In the genomic region with DNA sequence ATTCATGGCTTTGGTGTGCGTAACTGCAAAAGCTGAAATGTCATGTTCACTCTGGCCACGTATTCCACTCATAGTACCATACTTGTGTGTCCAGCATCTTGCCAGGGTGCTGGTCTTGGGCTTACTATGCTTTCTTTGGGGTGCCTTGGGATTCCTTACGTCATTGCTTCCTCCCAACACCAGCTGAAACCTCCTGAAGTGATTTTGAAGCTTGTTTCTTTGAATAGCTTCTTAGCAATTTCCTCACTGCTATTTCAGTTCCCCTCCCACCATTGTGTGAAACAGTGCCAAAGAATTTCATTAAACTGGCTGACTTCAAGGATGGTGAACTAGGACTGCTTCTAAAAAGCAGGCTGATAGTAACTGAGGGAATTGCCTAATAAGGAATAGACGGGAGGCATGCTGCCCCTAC, we compare ENCODE assay signal across 1 cellular context.
TF ChIP-seq lines count a peak whose summit lies in the region.

No MANE protein-coding gene starts in this region.

TF ChIP-seq in GM12878, 131 proteins besides CTCF, POLR2A, EP300 and RAD21 (continued from another document and continues in another):
- no peak for TF ChIP-seq E2F8 (IDR thresholded peaks at IDR 0.05; ENCODE audit: low read depth, partially characterized antibody)
- TF ChIP-seq TCF7 (IDR thresholded peaks at IDR 0.05; ENCODE audit: borderline replicate concordance), result no peak
- no peak for TF ChIP-seq MYB (IDR thresholded peaks at IDR 0.05; ENCODE audit: borderline replicate concordance, low read depth, low read length)
- 0 out of 2 replicates have a peak, but pooled peaks have one; percentile 30 for TF ChIP-seq RELB (IDR thresholded peaks at IDR 0.05; ENCODE audit: low read depth)
- 0 out of 2 replicates have a peak, but pooled peaks have one; percentile 49 for TF ChIP-seq DPF2 (IDR thresholded peaks at IDR 0.05)
- peak; percentile 73; the same call in 1 of the 2 replicates for TF ChIP-seq ATF2 (IDR thresholded peaks at IDR 0.05; ENCODE audit: low read length)
- 0 out of 2 replicates have a peak, but pooled peaks have one; percentile 29 for TF ChIP-seq SMC3 (IDR thresholded peaks at IDR 0.05; ENCODE audit: borderline replicate concordance, low read length)
- no peak for TF ChIP-seq ESRRA (IDR thresholded peaks at IDR 0.05; ENCODE audit: low read length)
- no peak for TF ChIP-seq EGR1 (IDR thresholded peaks at IDR 0.05; ENCODE audit: borderline replicate concordance in 1 of 2, low read depth in 2 of 2, low read length in 2 of 2)
- peak in 1 of 2 experiments; percentile 66; a peak in 2 of 4 replicates for TF ChIP-seq ETV6 (conservative IDR thresholded peaks at IDR 0.05 in 1 of 2, IDR thresholded peaks at IDR 0.05 in 1 of 2; ENCODE audit: borderline replicate concordance in 1 of 2, low read depth in 1 of 2)
- TF ChIP-seq ATF7 (IDR thresholded peaks at IDR 0.05; ENCODE audit: low read depth), result peak; percentile 93
- no peak for TF ChIP-seq SP1 (IDR thresholded peaks at IDR 0.05; ENCODE audit: low read depth, low read length)
- TF ChIP-seq, protein P1, sequence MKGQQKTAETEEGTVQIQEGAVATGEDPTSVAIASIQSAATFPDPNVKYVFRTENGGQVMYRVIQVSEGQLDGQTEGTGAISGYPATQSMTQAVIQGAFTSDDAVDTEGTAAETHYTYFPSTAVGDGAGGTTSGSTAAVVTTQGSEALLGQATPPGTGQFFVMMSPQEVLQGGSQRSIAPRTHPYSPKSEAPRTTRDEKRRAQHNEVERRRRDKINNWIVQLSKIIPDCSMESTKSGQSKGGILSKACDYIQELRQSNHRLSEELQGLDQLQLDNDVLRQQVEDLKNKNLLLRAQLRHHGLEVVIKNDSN (IDR thresholded peaks at IDR 0.05; ENCODE audit: borderline replicate concordance, extremely low read length, insufficient read depth, low read depth, low read length), result no peak
- 0 out of 4 replicates have a peak, but pooled peaks of 1 of the 2 experiments have one; percentile 46 for TF ChIP-seq SRF (IDR thresholded peaks at IDR 0.05; ENCODE audit: low read depth in 2 of 2, low read length in 2 of 2)
- TF ChIP-seq E2F4 (IDR thresholded peaks at IDR 0.05; ENCODE audit: low read depth, low read length), result no peak
- TF ChIP-seq PAX5 (IDR thresholded peaks at IDR 0.05; ENCODE audit: borderline replicate concordance, low read depth, low read length), result no peak
- no peak for TF ChIP-seq SIN3A (IDR thresholded peaks at IDR 0.05; ENCODE audit: low read depth, low read length)
- peak; percentile 38; the same call in 1 of the 2 replicates for TF ChIP-seq FOXM1 (IDR thresholded peaks at IDR 0.05; ENCODE audit: low read depth, low read length)
- TF ChIP-seq, protein P2, sequence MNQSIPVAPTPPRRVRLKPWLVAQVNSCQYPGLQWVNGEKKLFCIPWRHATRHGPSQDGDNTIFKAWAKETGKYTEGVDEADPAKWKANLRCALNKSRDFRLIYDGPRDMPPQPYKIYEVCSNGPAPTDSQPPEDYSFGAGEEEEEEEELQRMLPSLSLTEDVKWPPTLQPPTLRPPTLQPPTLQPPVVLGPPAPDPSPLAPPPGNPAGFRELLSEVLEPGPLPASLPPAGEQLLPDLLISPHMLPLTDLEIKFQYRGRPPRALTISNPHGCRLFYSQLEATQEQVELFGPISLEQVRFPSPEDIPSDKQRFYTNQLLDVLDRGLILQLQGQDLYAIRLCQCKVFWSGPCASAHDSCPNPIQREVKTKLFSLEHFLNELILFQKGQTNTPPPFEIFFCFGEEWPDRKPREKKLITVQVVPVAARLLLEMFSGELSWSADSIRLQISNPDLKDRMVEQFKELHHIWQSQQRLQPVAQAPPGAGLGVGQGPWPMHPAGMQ (IDR thresholded peaks at IDR 0.05; ENCODE audit: borderline replicate concordance), result no peak
- TF ChIP-seq SUZ12 (IDR thresholded peaks at IDR 0.05; ENCODE audit: unreplicated experiment), result no peak
- TF ChIP-seq ZNF622 (IDR thresholded peaks at IDR 0.05), result no peak
- TF ChIP-seq CHD1 (IDR thresholded peaks at IDR 0.05; ENCODE audit: low read depth, low read length), result peak; percentile 23; the same call in 1 of the 2 replicates
- 0 out of 2 replicates have a peak, but pooled peaks have one; percentile 35 for TF ChIP-seq CHD2 (IDR thresholded peaks at IDR 0.05; ENCODE audit: borderline replicate concordance, low read depth, low read length)
- no peak for TF ChIP-seq KAT2A (conservative IDR thresholded peaks at IDR 0.05; ENCODE audit: control insufficient read depth, low read depth, low read length)
- TF ChIP-seq RCOR1 (conservative IDR thresholded peaks at IDR 0.05; ENCODE audit: low read depth, low read length), result no peak
- TF ChIP-seq JUNB (IDR thresholded peaks at IDR 0.05), result peak; percentile 38; the same call in 1 of the 2 replicates
- 0 out of 2 replicates have a peak, but pooled peaks have one; percentile 18 for TF ChIP-seq YY1 (IDR thresholded peaks at IDR 0.05; ENCODE audit: low read depth, low read length)
- no peak for TF ChIP-seq ZNF207 (IDR thresholded peaks at IDR 0.05; ENCODE audit: borderline replicate concordance)
- no peak for TF ChIP-seq BRCA1 (IDR thresholded peaks at IDR 0.05; ENCODE audit: low read depth, low read length)
- TF ChIP-seq RELA (IDR thresholded peaks at IDR 0.05; ENCODE audit: borderline replicate concordance, partially characterized antibody), result no peak
- no peak for TF ChIP-seq NBN (IDR thresholded peaks at IDR 0.05)
- no peak for TF ChIP-seq ZNF217 (IDR thresholded peaks at IDR 0.05)
- no peak for TF ChIP-seq KLF5 (IDR thresholded peaks at IDR 0.05; ENCODE audit: partially characterized antibody)
- TF ChIP-seq SMAD1 (IDR thresholded peaks at IDR 0.05; ENCODE audit: low read depth, partially characterized antibody), result no peak
- TF ChIP-seq NR2C1 (IDR thresholded peaks at IDR 0.05), result no peak
- 0 out of 2 replicates have a peak, but pooled peaks have one; percentile 41 for TF ChIP-seq IKZF1 (conservative IDR thresholded peaks at IDR 0.05)
- TF ChIP-seq PAX8 (IDR thresholded peaks at IDR 0.05), result no peak
- TF ChIP-seq, protein P3, sequence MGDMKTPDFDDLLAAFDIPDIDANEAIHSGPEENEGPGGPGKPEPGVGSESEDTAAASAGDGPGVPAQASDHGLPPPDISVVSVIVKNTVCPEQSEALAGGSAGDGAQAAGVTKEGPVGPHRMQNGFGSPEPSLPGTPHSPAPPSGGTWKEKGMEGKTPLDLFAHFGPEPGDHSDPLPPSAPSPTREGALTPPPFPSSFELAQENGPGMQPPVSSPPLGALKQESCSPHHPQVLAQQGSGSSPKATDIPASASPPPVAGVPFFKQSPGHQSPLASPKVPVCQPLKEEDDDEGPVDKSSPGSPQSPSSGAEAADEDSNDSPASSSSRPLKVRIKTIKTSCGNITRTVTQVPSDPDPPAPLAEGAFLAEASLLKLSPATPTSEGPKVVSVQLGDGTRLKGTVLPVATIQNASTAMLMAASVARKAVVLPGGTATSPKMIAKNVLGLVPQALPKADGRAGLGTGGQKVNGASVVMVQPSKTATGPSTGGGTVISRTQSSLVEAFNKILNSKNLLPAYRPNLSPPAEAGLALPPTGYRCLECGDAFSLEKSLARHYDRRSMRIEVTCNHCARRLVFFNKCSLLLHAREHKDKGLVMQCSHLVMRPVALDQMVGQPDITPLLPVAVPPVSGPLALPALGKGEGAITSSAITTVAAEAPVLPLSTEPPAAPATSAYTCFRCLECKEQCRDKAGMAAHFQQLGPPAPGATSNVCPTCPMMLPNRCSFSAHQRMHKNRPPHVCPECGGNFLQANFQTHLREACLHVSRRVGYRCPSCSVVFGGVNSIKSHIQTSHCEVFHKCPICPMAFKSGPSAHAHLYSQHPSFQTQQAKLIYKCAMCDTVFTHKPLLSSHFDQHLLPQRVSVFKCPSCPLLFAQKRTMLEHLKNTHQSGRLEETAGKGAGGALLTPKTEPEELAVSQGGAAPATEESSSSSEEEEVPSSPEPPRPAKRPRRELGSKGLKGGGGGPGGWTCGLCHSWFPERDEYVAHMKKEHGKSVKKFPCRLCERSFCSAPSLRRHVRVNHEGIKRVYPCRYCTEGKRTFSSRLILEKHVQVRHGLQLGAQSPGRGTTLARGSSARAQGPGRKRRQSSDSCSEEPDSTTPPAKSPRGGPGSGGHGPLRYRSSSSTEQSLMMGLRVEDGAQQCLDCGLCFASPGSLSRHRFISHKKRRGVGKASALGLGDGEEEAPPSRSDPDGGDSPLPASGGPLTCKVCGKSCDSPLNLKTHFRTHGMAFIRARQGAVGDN (IDR thresholded peaks at IDR 0.05), result peak; percentile 57; the same call in 1 of the 2 replicates
- peak; percentile 48; the same call in 1 of the 2 replicates for TF ChIP-seq HDGF (IDR thresholded peaks at IDR 0.05)
- no peak; the same call in 1 of the 2 replicates for TF ChIP-seq GATAD2B (conservative IDR thresholded peaks at IDR 0.05; ENCODE audit: low read depth)
- no peak for TF ChIP-seq CBX3 (IDR thresholded peaks at IDR 0.05; ENCODE audit: borderline replicate concordance, low read depth)
- TF ChIP-seq BCL11A (IDR thresholded peaks at IDR 0.05; ENCODE audit: low read depth, low read length), result 0 out of 2 replicates have a peak, but pooled peaks have one; percentile 47
- TF ChIP-seq ZNF274 (IDR thresholded peaks at IDR 0.05; ENCODE audit: insufficient read depth, insufficient read length), result no peak
- TF ChIP-seq SREBF2 (IDR thresholded peaks at IDR 0.05; ENCODE audit: low read length), result no peak
- TF ChIP-seq, protein P4, sequence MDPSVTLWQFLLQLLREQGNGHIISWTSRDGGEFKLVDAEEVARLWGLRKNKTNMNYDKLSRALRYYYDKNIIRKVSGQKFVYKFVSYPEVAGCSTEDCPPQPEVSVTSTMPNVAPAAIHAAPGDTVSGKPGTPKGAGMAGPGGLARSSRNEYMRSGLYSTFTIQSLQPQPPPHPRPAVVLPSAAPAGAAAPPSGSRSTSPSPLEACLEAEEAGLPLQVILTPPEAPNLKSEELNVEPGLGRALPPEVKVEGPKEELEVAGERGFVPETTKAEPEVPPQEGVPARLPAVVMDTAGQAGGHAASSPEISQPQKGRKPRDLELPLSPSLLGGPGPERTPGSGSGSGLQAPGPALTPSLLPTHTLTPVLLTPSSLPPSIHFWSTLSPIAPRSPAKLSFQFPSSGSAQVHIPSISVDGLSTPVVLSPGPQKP (IDR thresholded peaks at IDR 0.05; ENCODE audit: low read depth, low read length), result no peak
- TF ChIP-seq IKZF2 (IDR thresholded peaks at IDR 0.05), result peak; percentile 56 to 72; a peak in 3 of 4 replicates
- no peak for TF ChIP-seq PML (IDR thresholded peaks at IDR 0.05; ENCODE audit: low read length)
- TF ChIP-seq NFIC (IDR thresholded peaks at IDR 0.05; ENCODE audit: low read depth, low read length), result peak; percentile 46; the same call in 1 of the 2 replicates
- TF ChIP-seq HSF1 (IDR thresholded peaks at IDR 0.05; ENCODE audit: low read depth, low read length), result no peak
- TF ChIP-seq TBL1XR1 (IDR thresholded peaks at IDR 0.05; ENCODE audit: low read depth, low read length), result peak; percentile 18; the same call in 1 of the 2 replicates
